Comparison of ENCODE assay signal across 13 cellular contexts in the genomic region with DNA sequence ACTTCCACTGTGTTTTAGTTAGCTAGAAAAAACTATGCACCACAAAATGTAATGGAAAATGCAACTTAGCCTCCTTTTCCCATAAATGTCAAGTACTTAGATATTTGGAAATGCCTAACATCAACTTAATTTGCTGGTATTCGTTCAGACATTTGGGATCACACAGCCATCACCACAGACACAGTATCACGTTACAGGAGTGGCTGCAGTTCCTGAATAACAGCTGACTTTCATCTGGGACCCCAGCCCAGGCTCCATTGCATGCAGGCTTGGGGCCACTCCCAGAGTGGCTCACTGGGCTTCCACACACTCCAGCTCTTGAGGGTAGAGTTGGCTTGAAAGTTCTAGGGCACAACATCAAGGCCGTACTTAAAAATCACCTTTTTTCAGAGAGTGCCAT.
"Had no signal": no experiment of that assay in that cellular context is flagged by ENCODE, and none has a peak within 500 bp of the region (broad histone marks: within the 10 kb centered on the region; RNA-seq: fewer than 3 reads in every experiment).

No MANE protein-coding gene starts in this region.

- H3K4me3 ChIP-seq: lung, right lobe of liver had no signal

- H3K9me3 ChIP-seq: right lobe of liver had no signal

- H3K27me3 ChIP-seq: right lobe of liver had no signal

- ATAC-seq: esophagus mucosa, natural killer cell, right lobe of liver had no signal

- FAIRE-seq: endometrium, kidney had no signal

- H3K27ac ChIP-seq: right lobe of liver had no signal

- DNase-seq: activated CD4-positive, alpha-beta T cell treated with anti-CD3 and anti-CD28 coated beads, Interleukin-2, amount 50 U/mL, for 1 hour; activated naive CD4-positive, alpha-beta T cell treated with anti-CD3 and anti-CD28 coated beads, Interleukin-2, amount 50 U/mL, for 16 hours; activated T-cell treated with anti-CD3 and anti-CD28 coated beads for 4 hours; foreskin melanocyte; kidney; natural killer cell; right lobe of liver; stimulated activated CD4-positive, alpha-beta T cell treated with anti-CD3 and anti-CD28 coated beads, Interleukin-12 subunit alpha, Interleukin-12 subunit beta, amount 100 ng/mL, for 4 hours; stimulated activated naive CD4-positive, alpha-beta T cell; trophoblast cell had no signal

- H3K36me3 ChIP-seq: right lobe of liver had no signal
